ENCODE assay signal across 17 cellular contexts in the genomic region with DNA sequence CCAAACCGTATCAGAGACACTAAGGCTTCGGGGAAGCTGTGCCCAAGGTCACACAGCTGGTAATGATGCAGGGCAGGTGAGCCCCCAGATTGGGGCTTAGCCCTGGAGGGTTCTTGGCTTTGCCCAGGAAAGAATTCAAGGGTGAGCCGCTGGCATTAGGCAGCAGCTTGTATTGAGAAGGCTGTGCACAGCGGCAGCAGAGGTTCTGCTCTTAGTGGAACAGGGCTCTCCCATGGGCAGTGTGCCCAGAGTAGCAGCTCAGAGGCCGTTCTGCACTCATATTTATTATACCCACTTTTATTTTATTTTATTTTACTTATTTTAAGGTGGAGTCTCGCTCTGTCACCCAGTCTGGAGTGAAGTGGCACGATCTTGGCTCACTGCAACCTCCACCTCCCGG.
DNase-seq lines count a peak whose midpoint lies in the region; ATAC-seq, FAIRE-seq and TF ChIP-seq lines count a peak whose summit lies in the region.
"Had no signal": no experiment of that assay in that cellular context is flagged by ENCODE, and none has a peak within 500 bp of the region (broad histone marks: within the 10 kb centered on the region; RNA-seq: fewer than 3 reads in every experiment).

No MANE protein-coding gene starts in this region.

- no peak overlapping the region for H3K27ac Mint-ChIP-seq in effector memory CD8-positive, alpha-beta T cell
- H3K27ac Mint-ChIP-seq: CD4-positive, alpha-beta T cell had no signal

- H3K4me3 ChIP-seq in RWPE2 (ENCODE audit: severe bottlenecking): no peak overlapping the region
- no peak overlapping the region for H3K4me3 ChIP-seq in kidney (ENCODE audit: low read length in 2 of 2)
- H3K4me3 ChIP-seq in aorta (ENCODE audit: low read length in 2 of 2): no peak overlapping the region
- H3K4me3 ChIP-seq: GM12878, HAP-1 had no signal

- intact Hi-C loops in Right ventricle myocardium inferior (cut with DNase I): no loop called here
- intact Hi-C loops in cardiac septum (cut with DNase I): no loop called here
- intact Hi-C loops in kidney (cut with DNase I): no loop called here
- intact Hi-C loops in aorta (cut with DNase I): no loop called here

- no peaks in the 10 kb centered on the region for H3K36me3 Mint-ChIP-seq in effector memory CD8-positive, alpha-beta T cell (ENCODE audit: insufficient read depth)

- H3K27me3 Mint-ChIP-seq in effector memory CD8-positive, alpha-beta T cell: peaks cover 43 to 63% of the 10 kb centered on the region in 2 donors
- H3K27me3 Mint-ChIP-seq: CD4-positive, alpha-beta T cell had no signal

- no peaks in the 10 kb centered on the region for H3K9me3 ChIP-seq in RWPE2 (ENCODE audit: severe bottlenecking)
- no peaks in the 10 kb centered on the region for H3K9me3 ChIP-seq in kidney (ENCODE audit: control insufficient read depth in 1 of 2, low read length in 2 of 2)
- H3K9me3 ChIP-seq in aorta (ENCODE audit: control insufficient read depth, low read length): no peaks in the 10 kb centered on the region
- H3K9me3 ChIP-seq: HAP-1 had no signal

- H3K36me3 ChIP-seq in RWPE2 (ENCODE audit: low read depth): no peaks in the 10 kb centered on the region
- no peaks in the 10 kb centered on the region for H3K36me3 ChIP-seq in kidney (ENCODE audit: control insufficient read depth in 1 of 2, insufficient read depth in 2 of 2, low read length in 2 of 2)
- no peaks in the 10 kb centered on the region for H3K36me3 ChIP-seq in aorta (ENCODE audit: control insufficient read depth in 1 of 2, insufficient read depth in 2 of 2, low read length in 1 of 2)
- H3K36me3 ChIP-seq: HAP-1 had no signal

- no peak overlapping the region for H3K4me3 Mint-ChIP-seq in effector memory CD8-positive, alpha-beta T cell
- H3K4me3 Mint-ChIP-seq: CD4-positive, alpha-beta T cell had no signal

- TF ChIP-seq CTCF in RWPE2 (IDR thresholded peaks at IDR 0.05; ENCODE audit: poor library complexity, severe bottlenecking) (no peak), kidney (IDR thresholded peaks at IDR 0.05; ENCODE audit: borderline replicate concordance, extremely low read depth, insufficient read depth) (no peak)

- no peaks in the 10 kb centered on the region for H3K9me3 Mint-ChIP-seq in effector memory CD8-positive, alpha-beta T cell
- H3K9me3 Mint-ChIP-seq: CD4-positive, alpha-beta T cell had no signal

- H3K4me1 ChIP-seq in RWPE2 (ENCODE audit: insufficient read depth, poor library complexity, severe bottlenecking): no peaks in the 10 kb centered on the region
- peaks cover 0 to 3% of the 10 kb centered on the region in 2 donors for H3K4me1 ChIP-seq in kidney (ENCODE audit: control insufficient read depth in 1 of 2, insufficient read depth in 1 of 2, low read depth in 1 of 2, low read length in 2 of 2)
- H3K4me1 ChIP-seq in aorta (ENCODE audit: control insufficient read depth in 1 of 2, insufficient read depth in 2 of 2, low read length in 2 of 2): no peaks in the 10 kb centered on the region
- H3K4me1 ChIP-seq: HAP-1 had no signal

- no peak overlapping the region for H3K9ac ChIP-seq in kidney (ENCODE audit: low read length in 2 of 2)

- no peak for FAIRE-seq in kidney (lab: Jason Lieb, UNC)
- FAIRE-seq: GM12878, HepG2, HTR-8/SVneo had no signal

- no peaks in the 10 kb centered on the region for H3K27me3 ChIP-seq in RWPE2 (ENCODE audit: insufficient read depth, poor library complexity, severe bottlenecking)
- H3K27me3 ChIP-seq in aorta (ENCODE audit: control insufficient read depth in 1 of 2, insufficient read depth in 2 of 2, low read length in 1 of 2): no peaks in the 10 kb centered on the region

- ATAC-seq in Right ventricle myocardium inferior (no peak), RWPE2 (ENCODE audit: low read depth) (no peak), aorta (ENCODE audit: low FRiP score) (no peak)
- no peak for ATAC-seq in effector memory CD8-positive, alpha-beta T cell (replicated peaks)
- ATAC-seq: GM12878, HepG2 had no signal

- 54 to 63% methylated on average over 8 of the region's 8 CpGs for WGBS in aorta, 2 donors

- DNase-seq in Right ventricle myocardium inferior (ENCODE audit: missing footprints) (peak; percentile 53), cardiac septum (ENCODE audit: low spot score) (no peak), RWPE2 (ENCODE audit: low spot score) (peak; percentile 4), kidney (peak; percentile 51), aorta (peak; percentile 41 to 49)
- DNase-seq in effector memory CD8-positive, alpha-beta T cell: no peak
- no peak for DNase-seq in stimulated activated CD4-positive, alpha-beta T cell treated with anti-CD3 and anti-CD28 coated beads, Interleukin-1b, Interleukin-23, amount 100 ng/mL, for 48 hours
- DNase-seq: ACHN; C1 segment of cervical spinal cord; Calu3; CD4-positive, alpha-beta T cell; DMS79; GOT3 had no signal

- H3K4me1 Mint-ChIP-seq in effector memory CD8-positive, alpha-beta T cell (ENCODE audit: low read depth in 2 of 2): peaks cover 20% of the 10 kb centered on the region in 2 donors

- no peak overlapping the region for H3K27ac ChIP-seq in RWPE2 (ENCODE audit: poor library complexity, severe bottlenecking)
- H3K27ac ChIP-seq in kidney (ENCODE audit: low read depth in 2 of 2, low read length in 2 of 2): no peak overlapping the region
- no peak overlapping the region for H3K27ac ChIP-seq in aorta (ENCODE audit: low read depth in 1 of 2, low read length in 2 of 2)

Comparison
In these comparisons a context has a peak if more than half of its experiments do, and no peak if none do; other contexts are left out.
1. DNase-seq: peak in Right ventricle myocardium inferior (single experiment), RWPE2 (single experiment), kidney (single experiment) and aorta (2 of 2); none in cardiac septum (single experiment), effector memory CD8-positive, alpha-beta T cell (0 of 3) and stimulated activated CD4-positive, alpha-beta T cell treated with anti-CD3 and anti-CD28 coated beads, Interleukin-1b, Interleukin-23, amount 100 ng/mL, for 48 hours (single experiment).